In genomic region chr4:155371432-155372043, GRCh38 we compare ENCODE assay signal across 1 cellular context.
TF ChIP-seq lines count a peak whose summit lies in the region.

No MANE protein-coding gene starts in this region.

TF ChIP-seq in H1, 55 proteins besides CTCF, POLR2A, EP300 and RAD21 (continued from another document):
- TF ChIP-seq CHD7 (IDR thresholded peaks at IDR 0.05; ENCODE audit: insufficient replicate concordance, low read length) (no peak), SIRT6 (IDR thresholded peaks at IDR 0.05; ENCODE audit: low read length) (no peak), KDM5A (IDR thresholded peaks at IDR 0.05; ENCODE audit: low read length) (no peak), POU5F1 (IDR thresholded peaks at IDR 0.05; ENCODE audit: low read depth, low read length) (no peak), PHF8 (conservative IDR thresholded peaks at IDR 0.05; ENCODE audit: low read depth, low read length) (no peak), SIN3A (conservative IDR thresholded peaks at IDR 0.05 in 1 of 2, IDR thresholded peaks at IDR 0.05 in 1 of 2; ENCODE audit: low read depth in 1 of 2, low read length in 2 of 2) (no peak), GABPA (IDR thresholded peaks at IDR 0.05; ENCODE audit: borderline replicate concordance, insufficient read depth, low read length) (no peak), ZNF274 (IDR thresholded peaks at IDR 0.05; ENCODE audit: borderline replicate concordance, extremely low read depth, low read length) (no peak), E2F6 (IDR thresholded peaks at IDR 0.05) (no peak), BCL11A (IDR thresholded peaks at IDR 0.05; ENCODE audit: low read depth in 2 of 2, low read length in 2 of 2) (no peak), SRF (IDR thresholded peaks at IDR 0.05; ENCODE audit: low read depth, low read length) (no peak), TAF1 (IDR thresholded peaks at IDR 0.05; ENCODE audit: low read depth, low read length) (no peak)
